In genomic region chr3:176840604-176841287, GRCh38 we compare ENCODE assay signal across 36 cellular contexts.
"Had no signal": no experiment of that assay in that cellular context is flagged by ENCODE, and none has a peak within 500 bp of the region (broad histone marks: within the 10 kb centered on the region; RNA-seq: fewer than 3 reads in every experiment).

No MANE protein-coding gene starts in this region.

- DNase-seq: activated CD4-positive, alpha-beta T cell treated with anti-CD3 and anti-CD28 coated beads, Interleukin-2, amount 10 ng/mL, durations not matched to agents 24 days and 14 days; activated CD4-positive, alpha-beta T cell treated with anti-CD3 and anti-CD28 coated beads, Interleukin-2, amount 50 U/mL, for 48 hours; activated CD4-positive, CD25-positive, alpha-beta regulatory T cell; activated CD8-positive, alpha-beta T cell treated with anti-CD3 and anti-CD28 coated beads, Interleukin-2, amount 10 ng/mL, durations not matched to agents 7 days and 5 days; activated effector memory CD4-positive, alpha-beta T cell treated with Interleukin-2 at 50 U/mL for 16 hours; activated naive CD4-positive, alpha-beta T cell treated with anti-CD3 and anti-CD28 coated beads, Interleukin-2, amount 10 ng/mL, durations not matched to agents 7 days and 5 days; activated naive CD8-positive, alpha-beta T cell treated with anti-CD3 and anti-CD28 coated beads, Interleukin-2, amount 50 U/mL, for 24 hours; activated T-cell treated with anti-CD3 and anti-CD28 coated beads, Interleukin-2, amount 50 U/mL, for 48 hours; anterior cingulate cortex; caudate nucleus; Kasumi-1; KG1; MM.1S; MV-4-11; NCI-H1092 treated with DMSO at 0.1 percent for 48 hours; NCI-H1417; NCI-H146; NCI-H187; NCI-H2029 treated with DMSO at 0.1 percent for 48 hours; NCI-H2107; NCI-H226; NCI-H446 treated with DMSO at 0.1 percent for 48 hours; NCI-H524; NCI-H69; NCI-H82; Peyer's patch; SIG-M5; SW 1271; T-helper 1 cell; T-helper 2 cell; T-helper 9 cell had no signal

- H3K4me3 ChIP-seq: Peyer's patch had no signal

- H3K9me3 Mint-ChIP-seq: activated CD4-positive, alpha-beta T cell treated with anti-CD3 and anti-CD28 coated beads, Interleukin-2, amount 10 ng/mL, durations not matched to agents 24 days and 14 days; activated naive CD4-positive, alpha-beta T cell treated with anti-CD3 and anti-CD28 coated beads, Interleukin-2, amount 10 ng/mL, durations not matched to agents 7 days and 5 days; activated naive CD8-positive, alpha-beta T cell treated with anti-CD3 and anti-CD28 coated beads, Interleukin-2, amount 50 U/mL, for 24 hours had no signal

- ATAC-seq: activated CD8-positive, alpha-beta T cell treated with anti-CD3 and anti-CD28 coated beads, Interleukin-2, amount 10 ng/mL, durations not matched to agents 7 days and 5 days; activated naive CD8-positive, alpha-beta T cell treated with anti-CD3 and anti-CD28 coated beads, Interleukin-2, amount 50 U/mL, for 24 hours; Right ventricle myocardium inferior had no signal

- H3K27me3 Mint-ChIP-seq: activated CD4-positive, alpha-beta T cell treated with anti-CD3 and anti-CD28 coated beads, Interleukin-2, amount 10 ng/mL, durations not matched to agents 24 days and 14 days; activated naive CD4-positive, alpha-beta T cell treated with anti-CD3 and anti-CD28 coated beads, Interleukin-2, amount 10 ng/mL, durations not matched to agents 7 days and 5 days had no signal

- H3K4me3 Mint-ChIP-seq: activated CD4-positive, alpha-beta T cell treated with anti-CD3 and anti-CD28 coated beads, Interleukin-2, amount 10 ng/mL, durations not matched to agents 24 days and 14 days; activated CD8-positive, alpha-beta T cell treated with anti-CD3 and anti-CD28 coated beads, Interleukin-2, amount 10 ng/mL, durations not matched to agents 7 days and 5 days; activated naive CD4-positive, alpha-beta T cell treated with anti-CD3 and anti-CD28 coated beads, Interleukin-2, amount 10 ng/mL, durations not matched to agents 7 days and 5 days; activated naive CD8-positive, alpha-beta T cell; activated naive CD8-positive, alpha-beta T cell treated with anti-CD3 and anti-CD28 coated beads, Interleukin-2, amount 50 U/mL, for 24 hours; brain had no signal

- H3K36me3 Mint-ChIP-seq: activated naive CD4-positive, alpha-beta T cell treated with anti-CD3 and anti-CD28 coated beads, Interleukin-2, amount 10 ng/mL, durations not matched to agents 7 days and 5 days; activated naive CD8-positive, alpha-beta T cell; brain had no signal

- H3K27ac ChIP-seq: Peyer's patch, RWPE1, VCaP had no signal

- H3K27ac Mint-ChIP-seq: activated CD4-positive, alpha-beta T cell treated with anti-CD3 and anti-CD28 coated beads, Interleukin-2, amount 10 ng/mL, durations not matched to agents 24 days and 14 days; activated CD8-positive, alpha-beta T cell treated with anti-CD3 and anti-CD28 coated beads, Interleukin-2, amount 10 ng/mL, durations not matched to agents 7 days and 5 days; activated naive CD4-positive, alpha-beta T cell treated with anti-CD3 and anti-CD28 coated beads, Interleukin-2, amount 10 ng/mL, durations not matched to agents 7 days and 5 days; activated naive CD8-positive, alpha-beta T cell; activated naive CD8-positive, alpha-beta T cell treated with anti-CD3 and anti-CD28 coated beads, Interleukin-2, amount 50 U/mL, for 24 hours had no signal

- H3K4me1 Mint-ChIP-seq: activated CD4-positive, alpha-beta T cell treated with anti-CD3 and anti-CD28 coated beads, Interleukin-2, amount 10 ng/mL, durations not matched to agents 24 days and 14 days; activated naive CD4-positive, alpha-beta T cell treated with anti-CD3 and anti-CD28 coated beads, Interleukin-2, amount 10 ng/mL, durations not matched to agents 7 days and 5 days; activated naive CD8-positive, alpha-beta T cell treated with anti-CD3 and anti-CD28 coated beads, Interleukin-2, amount 50 U/mL, for 24 hours had no signal

- H3K27me3 ChIP-seq: Peyer's patch had no signal

- H3K36me3 ChIP-seq: Peyer's patch had no signal

- H3K4me1 ChIP-seq: Peyer's patch had no signal

- H3K9me3 ChIP-seq: Peyer's patch had no signal
